Comparison of ENCODE assay signal across 28 cellular contexts in the genomic region with DNA sequence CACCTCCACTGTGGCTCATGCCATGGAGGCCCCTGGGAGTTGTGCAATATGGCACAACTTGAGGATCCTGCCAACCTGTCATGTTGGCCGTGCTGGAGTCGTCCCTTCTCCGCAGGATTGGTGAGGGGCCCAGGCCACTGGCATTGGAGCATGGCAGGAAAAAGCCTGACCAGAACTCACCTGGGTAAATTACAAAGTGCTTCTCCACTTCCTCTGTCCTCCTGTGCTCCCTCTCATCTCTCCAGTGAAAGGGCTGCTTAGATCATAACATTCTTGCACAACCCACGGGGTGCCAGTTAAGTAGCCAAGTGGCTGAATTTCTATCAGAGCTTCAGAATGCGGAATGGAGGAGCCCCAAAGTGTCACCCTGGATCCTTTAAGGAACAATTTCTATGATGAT.
"Had no signal": no experiment of that assay in that cellular context is flagged by ENCODE, and none has a peak within 500 bp of the region (broad histone marks: within the 10 kb centered on the region; RNA-seq: fewer than 3 reads in every experiment).

No MANE protein-coding gene starts in this region.

- DNase-seq: activated CD4-positive, alpha-beta memory T cell treated with anti-CD3 and anti-CD28 coated beads, Interleukin-2, amount 10 ng/mL, durations not matched to agents 7 days and 5 days; activated CD4-positive, alpha-beta T cell treated with anti-CD3 and anti-CD28 coated beads for 1 hour; activated CD4-positive, alpha-beta T cell treated with anti-CD3 and anti-CD28 coated beads for 48 hours; activated CD4-positive, CD25-positive, alpha-beta regulatory T cell; activated gamma-delta T cell; activated naive CD4-positive, alpha-beta T cell treated with Interleukin-2 at 50 U/mL for 16 hours; activated naive CD8-positive, alpha-beta T cell treated with anti-CD3 and anti-CD28 coated beads, Interleukin-2, amount 50 U/mL, for 24 hours; activated T-cell treated with anti-CD3 and anti-CD28 coated beads, Interleukin-2, amount 50 U/mL, for 24 hours; anterior cingulate cortex; caudate nucleus; KG1; NCI-H1092 treated with DMSO at 0.1 percent for 48 hours; NCI-H1417; NCI-H146; NCI-H187; NCI-H2029 treated with DMSO at 0.1 percent for 48 hours; NCI-H2107; NCI-H2171; NCI-H510A; NCI-H526; NCI-H748 treated with DMSO at 0.1 percent for 48 hours; OCI-M1; Right ventricle myocardium superior; SW 1271; T-helper 1 cell; T1000; WERI-Rb-1 had no signal

- ATAC-seq: activated naive CD8-positive, alpha-beta T cell treated with anti-CD3 and anti-CD28 coated beads, Interleukin-2, amount 50 U/mL, for 24 hours had no signal

- FAIRE-seq: bronchial epithelial cell had no signal

- H3K36me3 ChIP-seq: WERI-Rb-1 had no signal

- H3K27ac ChIP-seq: WERI-Rb-1 had no signal
